Comparison of ENCODE assay signal across 8 cellular contexts in genomic region chr2:235050992-235051351, GRCh38.
A peak's percentile ranks its signal among the peaks of the same experiment; 100 is the strongest.
DNase-seq lines count a peak whose midpoint lies in the region; ATAC-seq and TF ChIP-seq lines count a peak whose summit lies in the region.

No MANE protein-coding gene starts in this region.

- H3K27ac Mint-ChIP-seq in glutamatergic neuron (ENCODE audit: unreplicated experiment): no peak overlapping the region

- H3K4me1 ChIP-seq in gastroesophageal sphincter: peaks cover 0 to 36% (median 9%) of the 10 kb centered on the region in 3 donors

- H3K4me3 Mint-ChIP-seq in glutamatergic neuron (ENCODE audit: unreplicated experiment): no peak overlapping the region

- peaks cover 9% of the 10 kb centered on the region for H3K27me3 Mint-ChIP-seq in glutamatergic neuron (ENCODE audit: unreplicated experiment)

- TF ChIP-seq EP300 in gastroesophageal sphincter (IDR thresholded peaks at IDR 0.05): no peak

- ATAC-seq in gastroesophageal sphincter (peak; percentile 91), HG02884 (IDR thresholded peaks at IDR 0.05; ENCODE audit: unreplicated experiment) (no peak), HG02588 (IDR thresholded peaks at IDR 0.05; ENCODE audit: unreplicated experiment) (no peak)

- H3K36me3 Mint-ChIP-seq in glutamatergic neuron (ENCODE audit: unreplicated experiment): peaks cover 5% of the 10 kb centered on the region

- no peaks in the 10 kb centered on the region for H3K27me3 ChIP-seq in gastroesophageal sphincter

- peak overlapping the region in 3 of 4 donors; percentile 75 to 81 (median 76) for H3K27ac ChIP-seq in gastroesophageal sphincter

- H3K4me3 ChIP-seq in gastroesophageal sphincter: peak overlapping the region in 1 of 2 donors; percentile 11

- H3K4me1 Mint-ChIP-seq in glutamatergic neuron (ENCODE audit: low read depth, unreplicated experiment): peaks cover 31% of the 10 kb centered on the region

- peaks cover 0 to 43% of the 10 kb centered on the region in 2 donors for H3K36me3 ChIP-seq in gastroesophageal sphincter

- DNase-seq in COR-L47 (lab: John Stamatoyannopoulos, UW) (peak; percentile 90), NCI-H1092 treated with DMSO at 0.1 percent for 48 hours (lab: John Stamatoyannopoulos, UW) (peak; percentile 41), T1000 (lab: John Stamatoyannopoulos, UW) (peak; percentile 71), occipital lobe (lab: John Stamatoyannopoulos, UW) (peak; percentile 78), glutamatergic neuron (no peak)

- 0 to 22% methylated on average over 1 to 4 of the region's 6 CpGs for WGBS in gastroesophageal sphincter (ENCODE audit: low coverage in 1 of 2), 2 donors

- no peaks in the 10 kb centered on the region for H3K9me3 ChIP-seq in gastroesophageal sphincter

- H3K9me3 Mint-ChIP-seq in glutamatergic neuron (ENCODE audit: unreplicated experiment): peaks cover 19% of the 10 kb centered on the region

- TF ChIP-seq CTCF in gastroesophageal sphincter (IDR thresholded peaks at IDR 0.05) (peak in 1 of 4 experiments; percentile 23), glutamatergic neuron (IDR thresholded peaks at IDR 0.05; ENCODE audit: partially characterized antibody, unreplicated experiment) (no peak)

- no peak for TF ChIP-seq POLR2A in gastroesophageal sphincter (IDR thresholded peaks at IDR 0.05)
